Comparison of ENCODE assay signal across 1 cellular context in the genomic region with DNA sequence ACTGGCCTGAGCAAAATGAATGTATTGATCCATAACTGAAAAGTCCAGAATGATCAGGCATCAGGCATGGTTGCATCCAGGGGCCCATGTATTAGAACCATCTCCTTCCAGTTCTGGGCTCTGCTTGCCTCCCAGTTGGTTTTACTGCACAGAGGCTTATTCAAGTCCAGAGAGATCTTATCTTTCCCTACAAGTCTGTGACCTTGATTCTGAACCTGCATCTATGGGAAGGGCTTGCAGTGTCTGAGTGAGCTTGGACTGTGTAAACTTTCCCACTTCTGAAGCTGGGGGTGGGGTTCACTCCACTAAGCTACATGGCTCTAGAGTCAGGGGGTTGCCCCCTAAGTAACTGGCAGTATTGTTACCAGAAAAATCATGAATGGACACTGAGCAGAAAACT.
TF ChIP-seq lines count a peak whose summit lies in the region.

No MANE protein-coding gene starts in this region.

TF ChIP-seq in HepG2, 621 proteins besides CTCF, POLR2A, EP300 and RAD21 (continued from another document and continues in another):
- TF ChIP-seq, protein P1, sequence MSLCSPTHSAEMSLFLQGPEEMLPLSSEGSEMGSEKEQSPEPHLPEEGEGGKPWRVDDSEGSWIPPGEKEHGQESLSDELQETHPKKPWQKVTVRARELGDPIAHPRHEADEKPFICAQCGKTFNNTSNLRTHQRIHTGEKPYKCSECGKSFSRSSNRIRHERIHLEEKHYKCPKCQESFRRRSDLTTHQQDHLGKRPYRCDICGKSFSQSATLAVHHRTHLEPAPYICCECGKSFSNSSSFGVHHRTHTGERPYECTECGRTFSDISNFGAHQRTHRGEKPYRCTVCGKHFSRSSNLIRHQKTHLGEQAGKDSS (CRISPR knock-in tag; IDR thresholded peaks at IDR 0.05; ENCODE audit: borderline replicate concordance, low read depth), result no peak
- TF ChIP-seq KAT2B (IDR thresholded peaks at IDR 0.05; ENCODE audit: borderline replicate concordance, low read depth, low read length) (no peak), SNAPC2 (CRISPR knock-in tag; IDR thresholded peaks at IDR 0.05) (no peak), ZBTB20 (CRISPR knock-in tag; IDR thresholded peaks at IDR 0.05; ENCODE audit: borderline replicate concordance, low read depth) (no peak), KDM4B (CRISPR knock-in tag; IDR thresholded peaks at IDR 0.05) (no peak), MYNN (CRISPR knock-in tag; IDR thresholded peaks at IDR 0.05; ENCODE audit: low read depth) (no peak), ATF7 (IDR thresholded peaks at IDR 0.05) (no peak), ATF7 (CRISPR knock-in tag; IDR thresholded peaks at IDR 0.05) (no peak), IRX3 (CRISPR knock-in tag; IDR thresholded peaks at IDR 0.05; ENCODE audit: borderline replicate concordance, low read depth) (no peak), ZNF772 (CRISPR knock-in tag; IDR thresholded peaks at IDR 0.05) (no peak), FOXA1 (IDR thresholded peaks at IDR 0.05) (no peak), FOXA1 (CRISPR knock-in tag; IDR thresholded peaks at IDR 0.05) (no peak), ZNF496 (CRISPR knock-in tag; IDR thresholded peaks at IDR 0.05; ENCODE audit: insufficient replicate concordance) (no peak), FOSL2 (CRISPR knock-in tag; IDR thresholded peaks at IDR 0.05) (peak; percentile 88), GABPA (IDR thresholded peaks at IDR 0.05; ENCODE audit: low read depth, low read length) (no peak), GABPA (CRISPR knock-in tag; IDR thresholded peaks at IDR 0.05; ENCODE audit: low read depth) (no peak), ZKSCAN1 (IDR thresholded peaks at IDR 0.05; ENCODE audit: low read length) (no peak), ZNF296 (CRISPR knock-in tag; conservative IDR thresholded peaks at IDR 0.05) (no peak), FIP1L1 (IDR thresholded peaks at IDR 0.05; ENCODE audit: borderline replicate concordance, insufficient read depth, low read depth, low read length) (no peak), ONECUT2 (CRISPR knock-in tag; IDR thresholded peaks at IDR 0.05) (peak; percentile 8; the same call in 1 of the 2 replicates), ZNF382 (CRISPR knock-in tag; IDR thresholded peaks at IDR 0.05; ENCODE audit: borderline replicate concordance) (no peak), ZNF558 (CRISPR knock-in tag; IDR thresholded peaks at IDR 0.05; ENCODE audit: borderline replicate concordance) (no peak), EHMT2 (IDR thresholded peaks at IDR 0.05; ENCODE audit: borderline replicate concordance, low read depth, low read length) (no peak), SP1 (IDR thresholded peaks at IDR 0.05) (no peak), SP1 (CRISPR knock-in tag; IDR thresholded peaks at IDR 0.05) (no peak), KAT8 (CRISPR knock-in tag; IDR thresholded peaks at IDR 0.05) (peak; percentile 39; the same call in 1 of the 2 replicates), ZNF331 (CRISPR knock-in tag; IDR thresholded peaks at IDR 0.05) (peak; percentile 100), NR1H2 (CRISPR knock-in tag; IDR thresholded peaks at IDR 0.05; ENCODE audit: borderline replicate concordance, low read depth) (no peak), HDAC2 (CRISPR knock-in tag; IDR thresholded peaks at IDR 0.05) (peak; percentile 71), FOXJ3 (CRISPR knock-in tag; IDR thresholded peaks at IDR 0.05; ENCODE audit: borderline replicate concordance) (0 out of 2 replicates have a peak, but pooled peaks have one; percentile 36), ZNF713 (CRISPR knock-in tag; IDR thresholded peaks at IDR 0.05) (no peak), ZNF136 (CRISPR knock-in tag; IDR thresholded peaks at IDR 0.05; ENCODE audit: low read depth) (no peak), AHR (CRISPR knock-in tag; IDR thresholded peaks at IDR 0.05) (no peak), ZNF451 (CRISPR knock-in tag; IDR thresholded peaks at IDR 0.05) (no peak), ZNF672 (CRISPR knock-in tag; IDR thresholded peaks at IDR 0.05) (no peak), RCOR2 (CRISPR knock-in tag; IDR thresholded peaks at IDR 0.05) (peak; percentile 64), PAWR (CRISPR knock-in tag; IDR thresholded peaks at IDR 0.05; ENCODE audit: borderline replicate concordance) (no peak), ZNF264 (CRISPR knock-in tag; IDR thresholded peaks at IDR 0.05) (0 out of 2 replicates have a peak, but pooled peaks have one; percentile 26), JUNB (CRISPR knock-in tag; IDR thresholded peaks at IDR 0.05; ENCODE audit: borderline replicate concordance) (no peak), TOPORS (CRISPR knock-in tag; IDR thresholded peaks at IDR 0.05) (no peak), MED13 (CRISPR knock-in tag; IDR thresholded peaks at IDR 0.05) (no peak), NFYC (CRISPR knock-in tag; IDR thresholded peaks at IDR 0.05) (no peak), ZNF550 (CRISPR knock-in tag; IDR thresholded peaks at IDR 0.05; ENCODE audit: borderline replicate concordance) (no peak), ATF7-NPFF (CRISPR knock-in tag; IDR thresholded peaks at IDR 0.05; ENCODE audit: low read depth) (no peak), ISX (CRISPR knock-in tag; conservative IDR thresholded peaks at IDR 0.05) (no peak)
- TF ChIP-seq, protein P2, sequence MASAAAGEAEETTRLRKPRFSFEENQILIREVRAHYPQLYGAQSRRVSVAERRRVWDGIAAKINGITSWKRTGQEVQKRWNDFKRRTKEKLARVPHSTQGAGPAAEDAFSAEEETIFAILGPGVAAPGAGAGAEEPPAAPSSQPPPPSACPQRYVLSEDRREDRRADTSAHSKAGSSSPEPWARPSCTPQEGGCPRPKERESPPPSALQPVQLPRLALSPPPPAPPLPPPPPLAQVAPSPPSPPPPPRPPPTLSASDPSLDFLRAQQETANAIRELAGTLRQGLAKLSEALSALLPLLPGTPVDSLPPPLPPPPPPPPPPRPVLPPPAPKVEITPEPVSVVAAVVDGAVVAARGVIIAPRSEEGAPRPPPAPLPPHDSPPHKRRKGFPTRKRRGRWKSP (CRISPR knock-in tag; IDR thresholded peaks at IDR 0.05), result no peak
- TF ChIP-seq, protein P3, sequence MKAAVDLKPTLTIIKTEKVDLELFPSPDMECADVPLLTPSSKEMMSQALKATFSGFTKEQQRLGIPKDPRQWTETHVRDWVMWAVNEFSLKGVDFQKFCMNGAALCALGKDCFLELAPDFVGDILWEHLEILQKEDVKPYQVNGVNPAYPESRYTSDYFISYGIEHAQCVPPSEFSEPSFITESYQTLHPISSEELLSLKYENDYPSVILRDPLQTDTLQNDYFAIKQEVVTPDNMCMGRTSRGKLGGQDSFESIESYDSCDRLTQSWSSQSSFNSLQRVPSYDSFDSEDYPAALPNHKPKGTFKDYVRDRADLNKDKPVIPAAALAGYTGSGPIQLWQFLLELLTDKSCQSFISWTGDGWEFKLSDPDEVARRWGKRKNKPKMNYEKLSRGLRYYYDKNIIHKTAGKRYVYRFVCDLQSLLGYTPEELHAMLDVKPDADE (CRISPR knock-in tag; IDR thresholded peaks at IDR 0.05), result no peak
- TF ChIP-seq, protein P4, sequence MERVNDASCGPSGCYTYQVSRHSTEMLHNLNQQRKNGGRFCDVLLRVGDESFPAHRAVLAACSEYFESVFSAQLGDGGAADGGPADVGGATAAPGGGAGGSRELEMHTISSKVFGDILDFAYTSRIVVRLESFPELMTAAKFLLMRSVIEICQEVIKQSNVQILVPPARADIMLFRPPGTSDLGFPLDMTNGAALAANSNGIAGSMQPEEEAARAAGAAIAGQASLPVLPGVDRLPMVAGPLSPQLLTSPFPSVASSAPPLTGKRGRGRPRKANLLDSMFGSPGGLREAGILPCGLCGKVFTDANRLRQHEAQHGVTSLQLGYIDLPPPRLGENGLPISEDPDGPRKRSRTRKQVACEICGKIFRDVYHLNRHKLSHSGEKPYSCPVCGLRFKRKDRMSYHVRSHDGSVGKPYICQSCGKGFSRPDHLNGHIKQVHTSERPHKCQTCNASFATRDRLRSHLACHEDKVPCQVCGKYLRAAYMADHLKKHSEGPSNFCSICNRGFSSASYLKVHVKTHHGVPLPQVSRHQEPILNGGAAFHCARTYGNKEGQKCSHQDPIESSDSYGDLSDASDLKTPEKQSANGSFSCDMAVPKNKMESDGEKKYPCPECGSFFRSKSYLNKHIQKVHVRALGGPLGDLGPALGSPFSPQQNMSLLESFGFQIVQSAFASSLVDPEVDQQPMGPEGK (CRISPR knock-in tag; IDR thresholded peaks at IDR 0.05), result peak; percentile 57
- TF ChIP-seq, protein P5, sequence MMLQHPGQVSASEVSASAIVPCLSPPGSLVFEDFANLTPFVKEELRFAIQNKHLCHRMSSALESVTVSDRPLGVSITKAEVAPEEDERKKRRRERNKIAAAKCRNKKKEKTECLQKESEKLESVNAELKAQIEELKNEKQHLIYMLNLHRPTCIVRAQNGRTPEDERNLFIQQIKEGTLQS (CRISPR knock-in tag; IDR thresholded peaks at IDR 0.05), result peak; percentile 70; the same call in 1 of the 2 replicates
- TF ChIP-seq, protein P6, sequence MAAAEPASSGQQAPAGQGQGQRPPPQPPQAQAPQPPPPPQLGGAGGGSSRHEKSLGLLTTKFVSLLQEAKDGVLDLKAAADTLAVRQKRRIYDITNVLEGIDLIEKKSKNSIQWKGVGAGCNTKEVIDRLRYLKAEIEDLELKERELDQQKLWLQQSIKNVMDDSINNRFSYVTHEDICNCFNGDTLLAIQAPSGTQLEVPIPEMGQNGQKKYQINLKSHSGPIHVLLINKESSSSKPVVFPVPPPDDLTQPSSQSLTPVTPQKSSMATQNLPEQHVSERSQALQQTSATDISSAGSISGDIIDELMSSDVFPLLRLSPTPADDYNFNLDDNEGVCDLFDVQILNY (CRISPR knock-in tag; conservative IDR thresholded peaks at IDR 0.05), result no peak
- TF ChIP-seq, protein P7, sequence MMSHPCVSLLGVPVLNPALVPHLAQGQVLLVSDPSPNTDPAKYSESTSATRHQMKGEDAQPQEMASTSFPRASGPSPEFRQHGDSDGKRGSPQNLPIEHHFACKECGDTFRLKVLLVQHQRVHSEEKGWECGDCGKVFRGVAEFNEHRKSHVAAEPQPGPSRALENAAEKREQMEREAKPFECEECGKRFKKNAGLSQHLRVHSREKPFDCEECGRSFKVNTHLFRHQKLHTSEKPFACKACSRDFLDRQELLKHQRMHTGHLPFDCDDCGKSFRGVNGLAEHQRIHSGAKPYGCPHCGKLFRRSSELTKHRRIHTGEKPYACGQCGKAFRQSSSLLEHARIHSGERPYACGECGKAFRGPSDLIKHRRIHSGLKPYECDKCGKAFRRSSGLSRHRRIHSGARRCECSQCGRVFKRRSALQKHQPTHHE (CRISPR knock-in tag; IDR thresholded peaks at IDR 0.05; ENCODE audit: borderline replicate concordance), result no peak
- TF ChIP-seq, protein P8, sequence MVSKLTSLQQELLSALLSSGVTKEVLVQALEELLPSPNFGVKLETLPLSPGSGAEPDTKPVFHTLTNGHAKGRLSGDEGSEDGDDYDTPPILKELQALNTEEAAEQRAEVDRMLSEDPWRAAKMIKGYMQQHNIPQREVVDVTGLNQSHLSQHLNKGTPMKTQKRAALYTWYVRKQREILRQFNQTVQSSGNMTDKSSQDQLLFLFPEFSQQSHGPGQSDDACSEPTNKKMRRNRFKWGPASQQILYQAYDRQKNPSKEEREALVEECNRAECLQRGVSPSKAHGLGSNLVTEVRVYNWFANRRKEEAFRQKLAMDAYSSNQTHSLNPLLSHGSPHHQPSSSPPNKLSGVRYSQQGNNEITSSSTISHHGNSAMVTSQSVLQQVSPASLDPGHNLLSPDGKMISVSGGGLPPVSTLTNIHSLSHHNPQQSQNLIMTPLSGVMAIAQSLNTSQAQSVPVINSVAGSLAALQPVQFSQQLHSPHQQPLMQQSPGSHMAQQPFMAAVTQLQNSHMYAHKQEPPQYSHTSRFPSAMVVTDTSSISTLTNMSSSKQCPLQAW (CRISPR knock-in tag; IDR thresholded peaks at IDR 0.05), result no peak
- TF ChIP-seq, protein P9, sequence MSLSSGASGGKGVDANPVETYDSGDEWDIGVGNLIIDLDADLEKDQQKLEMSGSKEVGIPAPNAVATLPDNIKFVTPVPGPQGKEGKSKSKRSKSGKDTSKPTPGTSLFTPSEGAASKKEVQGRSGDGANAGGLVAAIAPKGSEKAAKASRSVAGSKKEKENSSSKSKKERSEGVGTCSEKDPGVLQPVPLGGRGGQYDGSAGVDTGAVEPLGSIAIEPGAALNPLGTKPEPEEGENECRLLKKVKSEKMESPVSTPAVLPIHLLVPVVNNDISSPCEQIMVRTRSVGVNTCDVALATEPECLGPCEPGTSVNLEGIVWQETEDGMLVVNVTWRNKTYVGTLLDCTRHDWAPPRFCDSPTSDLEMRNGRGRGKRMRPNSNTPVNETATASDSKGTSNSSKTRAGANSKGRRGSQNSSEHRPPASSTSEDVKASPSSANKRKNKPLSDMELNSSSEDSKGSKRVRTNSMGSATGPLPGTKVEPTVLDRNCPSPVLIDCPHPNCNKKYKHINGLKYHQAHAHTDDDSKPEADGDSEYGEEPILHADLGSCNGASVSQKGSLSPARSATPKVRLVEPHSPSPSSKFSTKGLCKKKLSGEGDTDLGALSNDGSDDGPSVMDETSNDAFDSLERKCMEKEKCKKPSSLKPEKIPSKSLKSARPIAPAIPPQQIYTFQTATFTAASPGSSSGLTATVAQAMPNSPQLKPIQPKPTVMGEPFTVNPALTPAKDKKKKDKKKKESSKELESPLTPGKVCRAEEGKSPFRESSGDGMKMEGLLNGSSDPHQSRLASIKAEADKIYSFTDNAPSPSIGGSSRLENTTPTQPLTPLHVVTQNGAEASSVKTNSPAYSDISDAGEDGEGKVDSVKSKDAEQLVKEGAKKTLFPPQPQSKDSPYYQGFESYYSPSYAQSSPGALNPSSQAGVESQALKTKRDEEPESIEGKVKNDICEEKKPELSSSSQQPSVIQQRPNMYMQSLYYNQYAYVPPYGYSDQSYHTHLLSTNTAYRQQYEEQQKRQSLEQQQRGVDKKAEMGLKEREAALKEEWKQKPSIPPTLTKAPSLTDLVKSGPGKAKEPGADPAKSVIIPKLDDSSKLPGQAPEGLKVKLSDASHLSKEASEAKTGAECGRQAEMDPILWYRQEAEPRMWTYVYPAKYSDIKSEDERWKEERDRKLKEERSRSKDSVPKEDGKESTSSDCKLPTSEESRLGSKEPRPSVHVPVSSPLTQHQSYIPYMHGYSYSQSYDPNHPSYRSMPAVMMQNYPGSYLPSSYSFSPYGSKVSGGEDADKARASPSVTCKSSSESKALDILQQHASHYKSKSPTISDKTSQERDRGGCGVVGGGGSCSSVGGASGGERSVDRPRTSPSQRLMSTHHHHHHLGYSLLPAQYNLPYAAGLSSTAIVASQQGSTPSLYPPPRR (CRISPR knock-in tag; IDR thresholded peaks at IDR 0.05; ENCODE audit: borderline replicate concordance), result peak; percentile 40; the same call in 1 of the 2 replicates
- TF ChIP-seq, protein P10, sequence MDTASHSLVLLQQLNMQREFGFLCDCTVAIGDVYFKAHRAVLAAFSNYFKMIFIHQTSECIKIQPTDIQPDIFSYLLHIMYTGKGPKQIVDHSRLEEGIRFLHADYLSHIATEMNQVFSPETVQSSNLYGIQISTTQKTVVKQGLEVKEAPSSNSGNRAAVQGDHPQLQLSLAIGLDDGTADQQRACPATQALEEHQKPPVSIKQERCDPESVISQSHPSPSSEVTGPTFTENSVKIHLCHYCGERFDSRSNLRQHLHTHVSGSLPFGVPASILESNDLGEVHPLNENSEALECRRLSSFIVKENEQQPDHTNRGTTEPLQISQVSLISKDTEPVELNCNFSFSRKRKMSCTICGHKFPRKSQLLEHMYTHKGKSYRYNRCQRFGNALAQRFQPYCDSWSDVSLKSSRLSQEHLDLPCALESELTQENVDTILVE (CRISPR knock-in tag; IDR thresholded peaks at IDR 0.05), result no peak
